ENCODE assay signal across 17 cellular contexts in genomic region chr22:42803454-42803853, GRCh38. TPM values are rescaled to one million over a fixed set of nuclear protein-coding genes. Genes with fewer than 3 reads are reported as not detected.
A peak's percentile ranks its signal among the peaks of the same experiment; 100 is the strongest.
DNase-seq lines count a peak whose midpoint lies in the region; ATAC-seq, FAIRE-seq and TF ChIP-seq lines count a peak whose summit lies in the region.
"Had no signal": no experiment of that assay in that cellular context is flagged by ENCODE, and none has a peak within 500 bp of the region (broad histone marks: within the 10 kb centered on the region; RNA-seq: fewer than 3 reads in every experiment).

No MANE protein-coding gene starts in this region.

- ATAC-seq in HepG2 (no peak), upper lobe of left lung (ENCODE audit: low FRiP score in 2 of 2) (peak in 1 of 2 donors; percentile 27), GM18502 (IDR thresholded peaks at IDR 0.05; ENCODE audit: poor library complexity, unreplicated experiment) (no peak)
- ATAC-seq: GM12878, GM23338 had no signal

- H3K4me1 ChIP-seq in HepG2 (ENCODE audit: insufficient read depth, low read length) (peaks cover 80% of the 10 kb centered on the region), upper lobe of left lung (peaks cover 41 to 49% (median 44%) of the 10 kb centered on the region in 4 donors)

- in situ Hi-C loops in HepG2 (cut with HindIII; ENCODE audit: extremely low pct_ligation_motif_present, low pct_unique_long_range_greater_than_20kb) (no loop called here), ACHN (cut with HindIII; ENCODE audit: low pct_ligation_motif_present, low pct_unique_long_range_greater_than_20kb, low sequenced_read_pairs) (no loop called here)

- POLR2A ChIA-PET in HepG2 (lab: Yijun Ruan, JAX) = no interaction called here

- no TSS peak for BruUV-seq in HepG2 (replicated peaks; lab: Mats Ljungman, UMichigan)

- H3K9me3 ChIP-seq in HepG2 (ENCODE audit: low read length) (no peaks in the 10 kb centered on the region), upper lobe of left lung (no peaks in the 10 kb centered on the region)

- no peak overlapping the region for H3K4me2 ChIP-seq in HepG2 (ENCODE audit: low read depth, low read length)
- H3K4me2 ChIP-seq: GM23338, PC-9 had no signal

- H3K9ac ChIP-seq in HepG2 (ENCODE audit: insufficient read depth, low read depth, low read length) = 0 out of 2 replicates have a peak overlapping the region, but pooled peaks have one; percentile 11
- H3K9ac ChIP-seq: parathyroid adenoma had no signal

- no peaks in the 10 kb centered on the region for H4K20me1 ChIP-seq in HepG2 (ENCODE audit: insufficient read depth, low read length)

- peak; percentile 28 for DNase-seq in activated CD8-positive, alpha-beta memory T cell treated with anti-CD3 and anti-CD28 coated beads, Interleukin-2, amount 50 U/mL, for 48 hours
- DNase-seq in activated CD8-positive, alpha-beta memory T cell treated with anti-CD3 and anti-CD28 coated beads, Interleukin-2, amount 50 U/mL, for 4 hours = no peak
- peak; percentile 73 to 85 for DNase-seq in SHP77 (lab: John Stamatoyannopoulos, UW)
- DNase-seq in HepG2 (ENCODE audit: low spot score) = no peak
- peak in 1 of 2 donors; percentile 57 for DNase-seq in upper lobe of left lung
- no peak for DNase-seq in urothelium cell line (ENCODE audit: low spot score)
- DNase-seq in ACHN = no peak
- DNase-seq: activated CD4-positive, alpha-beta T cell treated with anti-CD3 and anti-CD28 coated beads, Interleukin-2, amount 10 ng/mL, durations not matched to agents 24 days and 14 days; aorta; NCI-H187; PC-9 had no signal

- H3K4me3 ChIP-seq in HepG2 (replicated peaks in 1 of 3; ENCODE audit: insufficient read depth in 1 of 3, low read depth in 2 of 3, low read length in 3 of 3) = no peak overlapping the region
- no peak overlapping the region for H3K4me3 ChIP-seq in upper lobe of left lung
- H3K4me3 ChIP-seq: dorsolateral prefrontal cortex, GM12878, GM23338, PC-9 had no signal

- FAIRE-seq in HepG2 (lab: Jason Lieb, UNC) (no peak), urothelium cell line (lab: Jason Lieb, UNC) (no peak)
- FAIRE-seq: GM12878, GM19239 had no signal

- H3K36me3 ChIP-seq in HepG2 (replicated peaks in 1 of 2; ENCODE audit: control insufficient read depth in 1 of 2, insufficient read depth in 2 of 2, low read length in 2 of 2) (peaks cover 11 to 42% of the 10 kb centered on the region in 2 experiments), upper lobe of left lung (peaks cover 13 to 88% (median 48%) of the 10 kb centered on the region in 4 donors)

- peak overlapping the region; percentile 29 for H3K27ac ChIP-seq in HepG2 (ENCODE audit: extremely low read length, insufficient read depth, low read length)
- H3K27ac ChIP-seq in upper lobe of left lung = peak overlapping the region in 3 of 4 donors; percentile 85 to 88 (median 85)
- H3K27ac ChIP-seq: parathyroid adenoma, PC-9 had no signal

- CTCF ChIA-PET in HepG2 (lab: Yijun Ruan, JAX; ENCODE audit: low intra/inter-chr PET ratio, low total read pairs) = no interaction called here

- H2AFZ ChIP-seq in HepG2 (ENCODE audit: low read length) = no peak overlapping the region
- H2AFZ ChIP-seq: GM23338, parathyroid adenoma, PC-9 had no signal

- no peaks in the 10 kb centered on the region for H3K79me2 ChIP-seq in HepG2 (ENCODE audit: insufficient read depth, low read length)
- H3K79me2 ChIP-seq: parathyroid adenoma had no signal

- no peak for TF ChIP-seq EP300 in HepG2 (IDR thresholded peaks at IDR 0.05; ENCODE audit: low read depth in 2 of 2, low read length in 2 of 2)
- TF ChIP-seq EP300 in HepG2 (CRISPR knock-in tag; IDR thresholded peaks at IDR 0.05; ENCODE audit: borderline replicate concordance) = no peak
- no peak for TF ChIP-seq EP300 in upper lobe of left lung (IDR thresholded peaks at IDR 0.05)

- no peaks in the 10 kb centered on the region for H3K27me3 ChIP-seq in HepG2 (ENCODE audit: control insufficient read depth in 1 of 2, insufficient read depth in 2 of 2, low read length in 2 of 2)
- no peaks in the 10 kb centered on the region for H3K27me3 ChIP-seq in upper lobe of left lung
- H3K27me3 ChIP-seq: dorsolateral prefrontal cortex had no signal

- TF ChIP-seq RAD21 in HepG2 (CRISPR knock-in tag; IDR thresholded peaks at IDR 0.05) = no peak

- no peak for TF ChIP-seq CTCF in HepG2 (CRISPR knock-in tag; IDR thresholded peaks at IDR 0.05)
- no peak for TF ChIP-seq CTCF in upper lobe of left lung (IDR thresholded peaks at IDR 0.05)

- no peak for TF ChIP-seq POLR2A in HepG2 (IDR thresholded peaks at IDR 0.05; ENCODE audit: insufficient read depth in 1 of 2, low read depth in 2 of 2, low read length in 2 of 2)
- TF ChIP-seq POLR2A in upper lobe of left lung (IDR thresholded peaks at IDR 0.05) = no peak

- intact Hi-C loops in HepG2 (cut with micrococcal nuclease; ENCODE audit: unreplicated experiment) = loop anchor here (10.0 kb wide), 2 partner anchors 51 to 159 kb away; partner anchors contain the start of genes ARFGAP3, ATP5MGL and CYB5R3

- 98% methylated on average over 5 of the region's 7 CpGs for WGBS in HepG2 (ENCODE audit: low lambda C conversion rate)
- WGBS in upper lobe of left lung, 2 donors = 47 to 60% methylated on average over 6 to 7 of the region's 7 CpGs

TF ChIP-seq in HepG2, 621 proteins besides CTCF, POLR2A, EP300 and RAD21 (continues in another document):
- no peak for TF ChIP-seq ZMAT3 (CRISPR knock-in tag; conservative IDR thresholded peaks at IDR 0.05)
- TF ChIP-seq FOSL1 (CRISPR knock-in tag; IDR thresholded peaks at IDR 0.05; ENCODE audit: borderline replicate concordance) = no peak
- TF ChIP-seq ZNF468 (CRISPR knock-in tag; IDR thresholded peaks at IDR 0.05) = no peak
- TF ChIP-seq ZNF263 (CRISPR knock-in tag; IDR thresholded peaks at IDR 0.05) = no peak
- no peak for TF ChIP-seq DNMT1 (CRISPR knock-in tag; IDR thresholded peaks at IDR 0.05)
- TF ChIP-seq BRF2 (CRISPR knock-in tag; IDR thresholded peaks at IDR 0.05) = no peak
- no peak for TF ChIP-seq HDAC1 (CRISPR knock-in tag; IDR thresholded peaks at IDR 0.05)
- TF ChIP-seq ZNF788 (CRISPR knock-in tag; IDR thresholded peaks at IDR 0.05; ENCODE audit: borderline replicate concordance) = no peak
- TF ChIP-seq KLF9 (CRISPR knock-in tag; IDR thresholded peaks at IDR 0.05; ENCODE audit: low read depth) = no peak
- TF ChIP-seq ZBTB25 (CRISPR knock-in tag; IDR thresholded peaks at IDR 0.05) = no peak
- no peak for TF ChIP-seq TGIF2 (CRISPR knock-in tag; IDR thresholded peaks at IDR 0.05)
- TF ChIP-seq PHB2 (IDR thresholded peaks at IDR 0.05; ENCODE audit: partially characterized antibody) = no peak

RNA-seq across cellular contexts. Expression of gene ARFGAP3, which starts 53.6 kb away (rescaled TPM):
- total RNA-seq in HepG2 (2016; rRNA removed; fragmentation: Illumina TruSeq; extraction: Trizol) (41.7 and 66.7 TPM in 2 replicates), upper lobe of left lung (10 to 100 TPM; 25.9 to 60.8 (median 41.9) TPM)
- 9.5 and 13.8 TPM in 2 replicates for total RNA-seq in HepG2 (2016; cell fraction: cytosol; rRNA removed; fragmentation: Illumina TruSeq; extraction: Trizol; ENCODE audit: low read depth)
- total RNA-seq in HepG2 (2016; cell fraction: insoluble cytoplasmic fraction; rRNA removed; fragmentation: Illumina TruSeq; extraction: Trizol) = 41.6 and 68.2 TPM in 2 replicates
- 19.0 and 21.9 TPM in 2 replicates for total RNA-seq in HepG2 (2016; cell fraction: membrane; rRNA removed; fragmentation: Illumina TruSeq; extraction: Trizol)
- 26.8 and 27.4 TPM in 2 replicates for total RNA-seq in HepG2 (2016; cell fraction: nucleus; rRNA removed; fragmentation: Illumina TruSeq; extraction: Trizol)
- 51.0 and 61.6 TPM in 2 replicates for polyA plus RNA-seq in HepG2 (2011; rRNA removed)
- 42.3 and 50.3 TPM in 2 replicates for polyA plus RNA-seq in HepG2 (2011; cell fraction: cytosol; rRNA removed)
- 41.8 and 43.9 TPM in 2 replicates for polyA plus RNA-seq in HepG2 (2011; cell fraction: nucleus; rRNA removed)
- 40.6 and 42.9 TPM in 2 replicates for polyA plus RNA-seq in HepG2 (2012)
- polyA plus RNA-seq in HepG2 (2016; cell fraction: cytosol; fragmentation: Illumina TruSeq; extraction: Trizol; ENCODE audit: low read depth) = 3.0 and 3.1 TPM in 2 replicates
- polyA plus RNA-seq in HepG2 (2016; cell fraction: insoluble cytoplasmic fraction; fragmentation: Illumina TruSeq; extraction: Trizol; ENCODE audit: low read depth) = 50.7 and 53.6 TPM in 2 replicates
- polyA plus RNA-seq in HepG2 (2016; cell fraction: membrane; fragmentation: Illumina TruSeq; extraction: Trizol; ENCODE audit: low read depth) = 7.0 and 7.1 TPM in 2 replicates
- 40.6 and 48.9 TPM in 2 replicates for polyA plus RNA-seq in HepG2 (2016; cell fraction: nucleus; fragmentation: Illumina TruSeq; extraction: Trizol; ENCODE audit: insufficient read depth, low read depth)
- 16.2 and 65.9 TPM in 2 replicates for polyA minus RNA-seq in HepG2 (2011; rRNA and poly(A)+ RNA removed; ENCODE audit: low replicate concordance)
- 38.9 and 45.0 TPM in 2 replicates for polyA minus RNA-seq in HepG2 (2011; cell fraction: cytosol; rRNA and poly(A)+ RNA removed)
- 43.4 and 53.0 TPM in 2 replicates for polyA minus RNA-seq in HepG2 (2011; cell fraction: nucleus; rRNA and poly(A)+ RNA removed)

Comparison
In these comparisons a context has a peak if more than half of its experiments do, and no peak if none do; other contexts are left out.
1. DNase-seq: peak in activated CD8-positive, alpha-beta memory T cell treated with anti-CD3 and anti-CD28 coated beads, Interleukin-2, amount 50 U/mL, for 48 hours (single experiment) and SHP77 (2 of 2); none in activated CD8-positive, alpha-beta memory T cell treated with anti-CD3 and anti-CD28 coated beads, Interleukin-2, amount 50 U/mL, for 4 hours (single experiment), HepG2 (single experiment), urothelium cell line (single experiment) and ACHN (single experiment).